ENCODE assay signal across 7 cellular contexts in genomic region chr7:63045575-63045974, GRCh38.
"Had no signal": no experiment of that assay in that cellular context is flagged by ENCODE, and none has a peak within 500 bp of the region (broad histone marks: within the 10 kb centered on the region; RNA-seq: fewer than 3 reads in every experiment).

No MANE protein-coding gene starts in this region.

- ATAC-seq: GM12878 had no signal

- DNase-seq: GDM1, GF-D8 had no signal

- FAIRE-seq: G401.6, GM12878, GM12891, GM18507, GM19239 had no signal

- H3K4me3 ChIP-seq: GM12878 had no signal
